Comparison of ENCODE assay signal across 8 cellular contexts in genomic region chr1:21933397-21934248, GRCh38. TPM values are rescaled to one million over a fixed set of nuclear protein-coding genes. Genes with fewer than 3 reads are reported as not detected.
A peak's percentile ranks its signal among the peaks of the same experiment; 100 is the strongest.
DNase-seq lines count a peak whose midpoint lies in the region; ATAC-seq and TF ChIP-seq lines count a peak whose summit lies in the region.

No MANE protein-coding gene starts in this region.

- H2AFZ ChIP-seq in neuronal stem cell (ENCODE audit: low read length), result no peak overlapping the region

- no peak overlapping the region for H2BK12ac ChIP-seq in neuronal stem cell (ENCODE audit: low read length)

- H2AK5ac ChIP-seq in neuronal stem cell (ENCODE audit: low read depth, low read length), result peak overlapping the region; percentile 0

- H2BK5ac ChIP-seq in neuronal stem cell (ENCODE audit: low read length), result no peak overlapping the region

- H3K36me3 ChIP-seq in esophagus squamous epithelium (peaks cover 0 to 10% (median 0%) of the 10 kb centered on the region in 3 donors), neuronal stem cell (replicated peaks in 1 of 2; ENCODE audit: control insufficient read depth in 2 of 2, insufficient read depth in 2 of 2, low read length in 2 of 2) (peaks cover 2 to 6% of the 10 kb centered on the region in 2 donors)

- H3K4me2 ChIP-seq in neuronal stem cell (ENCODE audit: insufficient read depth, low read length, poor library complexity, severe bottlenecking), result no peak overlapping the region

- H4K8ac ChIP-seq in neuronal stem cell (ENCODE audit: low read depth, low read length), result no peak overlapping the region

- H3K18ac ChIP-seq in neuronal stem cell (ENCODE audit: low read length), result peak overlapping the region; percentile 32

- H3K27ac ChIP-seq in esophagus squamous epithelium (peak overlapping the region; percentile 88 to 97 (median 92)), neuronal stem cell (replicated peaks; ENCODE audit: low read length) (no peak overlapping the region)

- H2BK15ac ChIP-seq in neuronal stem cell (ENCODE audit: low read length), result no peak overlapping the region

- H3K9ac ChIP-seq in neuronal stem cell (ENCODE audit: low read depth, low read length, poor library complexity), result peak overlapping the region; percentile 22

- no peak overlapping the region for H2BK120ac ChIP-seq in neuronal stem cell (ENCODE audit: low read depth, low read length)

- H3K9me3 ChIP-seq in esophagus squamous epithelium (no peaks in the 10 kb centered on the region), neuronal stem cell (replicated peaks in 1 of 2; ENCODE audit: control insufficient read depth in 2 of 2, insufficient read depth in 1 of 2, low read depth in 1 of 2, low read length in 2 of 2) (no peaks in the 10 kb centered on the region)

- H3K14ac ChIP-seq in neuronal stem cell (ENCODE audit: low read length), result peak overlapping the region; percentile 42

- H3K4me1 ChIP-seq in esophagus squamous epithelium (peaks cover 49 to 94% (median 68%) of the 10 kb centered on the region in 3 donors), neuronal stem cell (ENCODE audit: control insufficient read depth in 2 of 2, insufficient read depth in 1 of 2, low read depth in 1 of 2, low read length in 2 of 2) (peaks cover 33 to 48% of the 10 kb centered on the region in 2 donors)

- no peak overlapping the region for H4K91ac ChIP-seq in neuronal stem cell (ENCODE audit: low read depth, low read length, poor library complexity)

- no peak overlapping the region for H3K4ac ChIP-seq in neuronal stem cell (ENCODE audit: low read length)

- no peak for TF ChIP-seq POLR2A in esophagus squamous epithelium (IDR thresholded peaks at IDR 0.05)

- 25 to 31% methylated on average over 7 to 8 of the region's 19 CpGs for WGBS in esophagus squamous epithelium, 2 donors
- no CpG with 5 or more reads among the region's 19 CpGs for WGBS in neuronal stem cell (ENCODE audit: extremely low coverage in 2 of 2, insufficient read length in 2 of 2, insufficient replicate concordance in 1 of 2), 2 donors

- no peak for ATAC-seq in GM21723 (IDR thresholded peaks at IDR 0.05; ENCODE audit: unreplicated experiment)
- ATAC-seq in GM19324 (IDR thresholded peaks at IDR 0.05; ENCODE audit: low FRiP score, unreplicated experiment), result no peak

- peaks cover 10% of the 10 kb centered on the region for H3K79me1 ChIP-seq in neuronal stem cell (ENCODE audit: low read depth, low read length)

- DNase-seq in DMS53 (lab: John Stamatoyannopoulos, UW) (peak; percentile 94), NCI-H2196 treated with DMSO at 0.1 percent for 48 hours (lab: John Stamatoyannopoulos, UW; ENCODE audit: unreplicated experiment) (peak; percentile 91), esophagus squamous epithelium (lab: John Stamatoyannopoulos, UW) (no peak), neuronal stem cell (ENCODE audit: low spot score) (no peak), mesenteric fat pad (ENCODE audit: low spot score) (no peak), cerebellar cortex (ENCODE audit: low spot score) (no peak)

- no peak overlapping the region for H3K23ac ChIP-seq in neuronal stem cell (ENCODE audit: low read depth, low read length, poor library complexity)

- no peak for TF ChIP-seq CTCF in esophagus squamous epithelium (IDR thresholded peaks at IDR 0.05)

- intact Hi-C loops in esophagus squamous epithelium (cut with DNase I), result no loop called here

- H3K27me3 ChIP-seq in esophagus squamous epithelium, result no peaks in the 10 kb centered on the region
- H3K27me3 ChIP-seq in neuronal stem cell (ENCODE audit: control insufficient read depth in 3 of 3, insufficient read depth in 3 of 3, low read depth in 1 of 3, low read length in 3 of 3), result no peaks in the 10 kb centered on the region

- H3K4me3 ChIP-seq in esophagus squamous epithelium (peak overlapping the region; percentile 3 to 83 (median 71)), neuronal stem cell (ENCODE audit: low read length in 2 of 2) (no peak overlapping the region)

RNA-seq across cellular contexts. Expression of gene HSPG2, which starts 3.5 kb away (rescaled TPM):
- total RNA-seq in esophagus squamous epithelium (100 to 1,000 TPM in 1 of 4 donors, 10 to 100 TPM in 3; 44.9 to 107 (median 54.2) TPM), mesenteric fat pad (543 TPM)
- polyA plus RNA-seq in neuronal stem cell (2013, experiment 1 of 2), result 11.0 TPM
- 10.9 TPM for polyA plus RNA-seq in neuronal stem cell (2013, experiment 2 of 2)

RNA-seq across cellular contexts. Expression of gene CELA3B, which starts 43.2 kb away (rescaled TPM):
- total RNA-seq in esophagus squamous epithelium (not detected), mesenteric fat pad (0.90 TPM)
- not detected for polyA plus RNA-seq in neuronal stem cell (2013, experiment 1 of 2)
- not detected for polyA plus RNA-seq in neuronal stem cell (2013, experiment 2 of 2)

Comparison
In these comparisons a context has a peak if more than half of its experiments do, and no peak if none do; other contexts are left out.
1. DNase-seq: peak in DMS53 (single experiment) and NCI-H2196 treated with DMSO at 0.1 percent for 48 hours (single experiment); none in esophagus squamous epithelium (single experiment), neuronal stem cell (single experiment), mesenteric fat pad (single experiment) and cerebellar cortex (single experiment).
2. H3K4me3 ChIP-seq: peak in esophagus squamous epithelium (4 of 4); none in neuronal stem cell (0 of 2).